In the genomic region with DNA sequence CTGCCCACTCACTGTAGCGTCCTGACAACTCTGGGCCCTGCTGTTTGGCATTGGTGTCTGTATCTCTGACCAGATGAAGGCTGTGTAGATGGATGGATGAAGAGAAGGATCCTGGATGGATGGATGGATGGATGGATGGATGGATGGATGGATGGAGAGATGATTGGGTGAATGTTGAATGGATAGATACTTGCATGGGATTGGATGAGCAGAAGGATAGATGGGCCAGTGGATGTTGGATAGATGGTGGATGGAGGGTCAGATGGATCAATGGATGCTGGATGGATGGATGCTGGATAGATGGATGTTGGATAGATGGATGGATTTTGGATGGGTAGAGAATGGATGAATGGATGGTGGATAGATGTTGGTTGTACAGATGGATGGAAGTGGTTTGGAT, we compare ENCODE assay signal across 26 cellular contexts.
"Had no signal": no experiment of that assay in that cellular context is flagged by ENCODE, and none has a peak within 500 bp of the region (broad histone marks: within the 10 kb centered on the region; RNA-seq: fewer than 3 reads in every experiment).

No MANE protein-coding gene starts in this region.

- FAIRE-seq: keratinocyte had no signal

- H3K4me3 Mint-ChIP-seq: naive thymus-derived CD8-positive, alpha-beta T cell; nephron; neural progenitor cell; stimulated activated effector memory CD8-positive, alpha-beta T cell treated with anti-CD3 and anti-CD28 coated beads, Interleukin-12 subunit alpha, Interleukin-12 subunit beta, amount 100 ng/mL, for 72 hours; stimulated activated naive CD8-positive, alpha-beta T cell treated with anti-CD3 and anti-CD28 coated beads, Interleukin-15, Interleukin-2, amounts not matched to agents 100 ng/mL and 50 ng/mL, for 24 hours; type B pancreatic cell had no signal

- ATAC-seq: left colon; left lung; lower lobe of right lung; naive thymus-derived CD8-positive, alpha-beta T cell; sciatic nerve; stimulated activated effector memory CD8-positive, alpha-beta T cell treated with anti-CD3 and anti-CD28 coated beads, Interleukin-12 subunit alpha, Interleukin-12 subunit beta, amount 100 ng/mL, for 72 hours had no signal

- DNase-seq: hippocampal formation; lower lobe of right lung; mammary epithelial cell; mesenchymal stem cell; naive thymus-derived CD8-positive, alpha-beta T cell; stimulated activated CD4-positive, alpha-beta T cell treated with anti-CD3 and anti-CD28 coated beads, Interleukin-12 subunit alpha, Interleukin-12 subunit beta, amount 100 ng/mL, for 4 hours; stimulated activated CD4-positive, alpha-beta T cell treated with anti-CD3 and anti-CD28 coated beads, Interleukin-15, amount 100 ng/mL, for 24 hours; stimulated activated CD4-positive, alpha-beta T cell treated with anti-CD3 and anti-CD28 coated beads, Interleukin-4, amount 100 ng/mL, for 24 hours; stimulated activated naive CD4-positive, alpha-beta T cell; substantia nigra; uterus had no signal

- H3K9me3 ChIP-seq: left lung, lower lobe of right lung, neutrophil, ovary, right atrium auricular region, tibial nerve, uterus had no signal

- H3K27me3 ChIP-seq: left lung, neutrophil, ovary, right atrium auricular region, tibial nerve, uterus had no signal

- H3K4me3 ChIP-seq: left lung, lower lobe of right lung, neural progenitor cell, ovary, right atrium auricular region, skin epidermis, tibial nerve, uterus had no signal

- H2AFZ ChIP-seq: neural progenitor cell had no signal

- H3K4me2 ChIP-seq: neural progenitor cell had no signal

- H3K36me3 Mint-ChIP-seq: naive thymus-derived CD8-positive, alpha-beta T cell; neural progenitor cell; stimulated activated effector memory CD8-positive, alpha-beta T cell treated with anti-CD3 and anti-CD28 coated beads, Interleukin-12 subunit alpha, Interleukin-12 subunit beta, amount 100 ng/mL, for 72 hours; type B pancreatic cell had no signal

- H3K27ac Mint-ChIP-seq: neural progenitor cell; progenitor cell of endocrine pancreas; stimulated activated effector memory CD8-positive, alpha-beta T cell treated with anti-CD3 and anti-CD28 coated beads, Interleukin-12 subunit alpha, Interleukin-12 subunit beta, amount 100 ng/mL, for 72 hours; stimulated activated naive CD8-positive, alpha-beta T cell treated with anti-CD3 and anti-CD28 coated beads, Interleukin-15, Interleukin-2, amounts not matched to agents 100 ng/mL and 50 ng/mL, for 24 hours; type B pancreatic cell had no signal

- H3K9ac ChIP-seq: neural progenitor cell had no signal

- H3K27me3 Mint-ChIP-seq: stimulated activated naive CD8-positive, alpha-beta T cell treated with anti-CD3 and anti-CD28 coated beads, Interleukin-15, Interleukin-2, amounts not matched to agents 100 ng/mL and 50 ng/mL, for 24 hours; type B pancreatic cell had no signal

- H3K36me3 ChIP-seq: left lung, lower lobe of right lung, neural progenitor cell, neutrophil, ovary, right atrium auricular region, tibial nerve, uterus had no signal

- H3K4me1 Mint-ChIP-seq: stimulated activated effector memory CD8-positive, alpha-beta T cell treated with anti-CD3 and anti-CD28 coated beads, Interleukin-12 subunit alpha, Interleukin-12 subunit beta, amount 100 ng/mL, for 72 hours had no signal

- H3K9me3 Mint-ChIP-seq: naive thymus-derived CD8-positive, alpha-beta T cell; nephron; neural progenitor cell; stimulated activated effector memory CD8-positive, alpha-beta T cell treated with anti-CD3 and anti-CD28 coated beads, Interleukin-12 subunit alpha, Interleukin-12 subunit beta, amount 100 ng/mL, for 72 hours; stimulated activated naive CD8-positive, alpha-beta T cell treated with anti-CD3 and anti-CD28 coated beads, Interleukin-15, Interleukin-2, amounts not matched to agents 100 ng/mL and 50 ng/mL, for 24 hours; type B pancreatic cell had no signal

- H3K27ac ChIP-seq: left lung, lower lobe of right lung, neural progenitor cell, neutrophil, ovary, right atrium auricular region, skin epidermis, tibial nerve, uterus had no signal
